Comparison of ENCODE assay signal across 10 cellular contexts in genomic region chr2:8986327-8986976, GRCh38. TPM values are rescaled to one million over a fixed set of nuclear protein-coding genes. Genes with fewer than 3 reads are reported as not detected.
DNase-seq lines count a peak whose midpoint lies in the region; ATAC-seq and TF ChIP-seq lines count a peak whose summit lies in the region.
"Had no signal": no experiment of that assay in that cellular context is flagged by ENCODE, and none has a peak within 500 bp of the region (broad histone marks: within the 10 kb centered on the region; RNA-seq: fewer than 3 reads in every experiment).

No MANE protein-coding gene starts in this region.

- no peak overlapping the region for H3K4me3 ChIP-seq in WI38 (ENCODE audit: low read depth, low read length)
- H3K4me3 ChIP-seq in neutrophil (ENCODE audit: low read depth in 1 of 2, low read length in 1 of 2), result no peak overlapping the region
- H3K4me3 ChIP-seq in testis, result no peak overlapping the region

- no peaks in the 10 kb centered on the region for H3K36me3 Mint-ChIP-seq in activated CD4-positive, alpha-beta T cell treated with anti-CD3 and anti-CD28 coated beads for 36 hours (ENCODE audit: low read depth)

- H3K4me1 ChIP-seq in neutrophil (ENCODE audit: control insufficient read depth in 1 of 2, insufficient read depth in 1 of 2, low read depth in 1 of 2, low read length in 1 of 2), result peaks cover 71 to 86% of the 10 kb centered on the region in 2 experiments
- H3K4me1 ChIP-seq in testis, result no peaks in the 10 kb centered on the region

- H3K4me1 Mint-ChIP-seq in activated CD4-positive, alpha-beta T cell treated with anti-CD3 and anti-CD28 coated beads for 36 hours, result no peaks in the 10 kb centered on the region

- no peak overlapping the region for H3K27ac Mint-ChIP-seq in activated CD4-positive, alpha-beta T cell treated with anti-CD3 and anti-CD28 coated beads for 36 hours

- H3K27me3 Mint-ChIP-seq in activated CD4-positive, alpha-beta T cell treated with anti-CD3 and anti-CD28 coated beads for 36 hours, result no peaks in the 10 kb centered on the region

- TF ChIP-seq CTCF in WI38 (IDR thresholded peaks at IDR 0.05; ENCODE audit: low read depth, low read length) (0 out of 2 replicates have a peak, but pooled peaks have one; percentile 4), neutrophil (IDR thresholded peaks at IDR 0.05) (no peak), testis (IDR thresholded peaks at IDR 0.05) (no peak)

- DNase-seq in activated CD4-positive, alpha-beta T cell treated with anti-CD3 and anti-CD28 coated beads for 36 hours, result peak; percentile 47
- DNase-seq in activated CD4-positive, alpha-beta T cell treated with anti-CD3 and anti-CD28 coated beads, Interleukin-2, amount 50 U/mL, for 4 hours, result no peak
- DNase-seq in NOMO-1 (lab: John Stamatoyannopoulos, UW; ENCODE audit: unreplicated experiment in 2 of 2) (no peak), testis (no peak), NCI-H2029 treated with DMSO at 0.1 percent for 48 hours (lab: John Stamatoyannopoulos, UW) (no peak)
- DNase-seq: NK-92 treated with Interleukin-12 subunit alpha and Interleukin-12 subunit beta, amount 100 ng/mL, for 24 hours had no signal

- no peaks in the 10 kb centered on the region for H3K36me3 ChIP-seq in neutrophil
- no peaks in the 10 kb centered on the region for H3K36me3 ChIP-seq in testis (ENCODE audit: low read depth, missing control alignments)

- POLR2A ChIA-PET in activated CD4-positive, alpha-beta T cell treated with anti-CD3 and anti-CD28 coated beads for 36 hours (lab: Charles Lee), result no interaction called here

- H3K4me3 Mint-ChIP-seq in activated CD4-positive, alpha-beta T cell treated with anti-CD3 and anti-CD28 coated beads for 36 hours, result no peak overlapping the region

- 91 to 93% methylated on average over 11 of the region's 11 CpGs for WGBS in testis, 2 donors

- intact Hi-C loops in activated CD4-positive, alpha-beta T cell treated with anti-CD3 and anti-CD28 coated beads for 36 hours (cut with DNase I, micrococcal nuclease), result loop anchor here in 1 of 2 experiments (2.0 to 5.0 kb wide), 2 partner anchors 114 to 294 kb away; no protein-coding TSS in a partner anchor
- intact Hi-C loops in testis (cut with DNase I; ENCODE audit: low total_unique reads), result no loop called here

- ATAC-seq in activated CD4-positive, alpha-beta T cell treated with anti-CD3 and anti-CD28 coated beads for 36 hours, result peak; percentile 51
- ATAC-seq in HG03354 (IDR thresholded peaks at IDR 0.05; ENCODE audit: poor library complexity, severe bottlenecking, unreplicated experiment), result peak; percentile 47

- H3K27me3 ChIP-seq in neutrophil (no peaks in the 10 kb centered on the region), testis (no peaks in the 10 kb centered on the region)

- H3K9me3 Mint-ChIP-seq in activated CD4-positive, alpha-beta T cell treated with anti-CD3 and anti-CD28 coated beads for 36 hours (ENCODE audit: low read depth), result no peaks in the 10 kb centered on the region

- TF ChIP-seq POLR2A in testis (IDR thresholded peaks at IDR 0.05), result no peak

- H3K9me3 ChIP-seq in neutrophil, result no peaks in the 10 kb centered on the region
- H3K9me3 ChIP-seq in testis, result no peaks in the 10 kb centered on the region

- peak overlapping the region; percentile 61 for H3K27ac ChIP-seq in neutrophil
- no peak overlapping the region for H3K27ac ChIP-seq in testis
- H3K27ac ChIP-seq: C4-2B had no signal

- CTCF ChIA-PET in activated CD4-positive, alpha-beta T cell treated with anti-CD3 and anti-CD28 coated beads for 36 hours (lab: Charles Lee), result no interaction called here

RNA-seq across cellular contexts. Expression of gene MBOAT2, which starts 17.0 kb away (rescaled TPM):
- total RNA-seq in activated CD4-positive, alpha-beta T cell treated with anti-CD3 and anti-CD28 coated beads for 36 hours, result 1 to 10 TPM; 4.7 to 6.9 TPM
- 10 to 100 TPM; 24.2 to 24.8 TPM for total RNA-seq in testis
- polyA plus RNA-seq in testis (ENCODE audit: insufficient read depth, low read depth, low replicate concordance), result 21.2 TPM
